ENCODE assay signal across 28 cellular contexts in genomic region chr10:104130041-104130440, GRCh38. TPM values are rescaled to one million over a fixed set of nuclear protein-coding genes. Genes with fewer than 3 reads are reported as not detected.
"Had no signal": no experiment of that assay in that cellular context is flagged by ENCODE, and none has a peak within 500 bp of the region (broad histone marks: within the 10 kb centered on the region; RNA-seq: fewer than 3 reads in every experiment).

No MANE protein-coding gene starts in this region.

- H3K27me3 ChIP-seq: esophagus squamous epithelium, ovary, sigmoid colon, thyroid gland, vagina had no signal

- H3K27ac Mint-ChIP-seq: immature natural killer cell; memory B cell; natural killer cell; stimulated activated effector memory CD8-positive, alpha-beta T cell treated with anti-CD3 and anti-CD28 coated beads, Interleukin-12 subunit alpha, Interleukin-12 subunit beta, amount 100 ng/mL, for 72 hours had no signal

- H3K27ac ChIP-seq: esophagus squamous epithelium, ovary, psoas muscle, sigmoid colon, stomach, thyroid gland, vagina had no signal

- H3K4me3 Mint-ChIP-seq: immature natural killer cell; memory B cell; natural killer cell; stimulated activated effector memory CD8-positive, alpha-beta T cell treated with anti-CD3 and anti-CD28 coated beads, Interleukin-12 subunit alpha, Interleukin-12 subunit beta, amount 100 ng/mL, for 72 hours had no signal

- H3K4me1 ChIP-seq: esophagus squamous epithelium, psoas muscle, sigmoid colon, stomach, vagina had no signal

- H3K4me1 Mint-ChIP-seq: immature natural killer cell, memory B cell, natural killer cell had no signal

- DNase-seq: dermis blood vessel endothelial cell; effector memory CD4-positive, alpha-beta T cell; erythroblast; esophagus squamous epithelium; hypothalamus; immature natural killer cell; islet precursor cell; left ventricle myocardium superior; natural killer cell; occipital lobe; ovary; posterior cingulate gyrus; psoas muscle; right cardiac atrium; sigmoid colon; stimulated activated CD4-positive, alpha-beta T cell treated with anti-CD3 and anti-CD28 coated beads, Interleukin-2, amount 100 ng/mL, for 24 hours; stimulated activated CD4-positive, alpha-beta T cell treated with anti-CD3 and anti-CD28 coated beads, Interleukin-4, amount 100 ng/mL, for 24 hours; stimulated activated naive CD4-positive, alpha-beta T cell treated with Interleukin-2 at 50 U/mL for 16 hours; stomach; thyroid gland; trophoblast cell had no signal

- H3K9me3 Mint-ChIP-seq: immature natural killer cell; memory B cell; natural killer cell; stimulated activated effector memory CD8-positive, alpha-beta T cell treated with anti-CD3 and anti-CD28 coated beads, Interleukin-12 subunit alpha, Interleukin-12 subunit beta, amount 100 ng/mL, for 72 hours had no signal

- H3K9me3 ChIP-seq: esophagus squamous epithelium, ovary, psoas muscle, sigmoid colon, stomach, thyroid gland, vagina had no signal

- ATAC-seq: left ventricle myocardium superior; natural killer cell; psoas muscle; right cardiac atrium; stimulated activated effector memory CD8-positive, alpha-beta T cell treated with anti-CD3 and anti-CD28 coated beads, Interleukin-12 subunit alpha, Interleukin-12 subunit beta, amount 100 ng/mL, for 72 hours had no signal

- H3K36me3 Mint-ChIP-seq: natural killer cell had no signal

- H3K36me3 ChIP-seq: ovary, thyroid gland, vagina had no signal

- H3K4me3 ChIP-seq: esophagus squamous epithelium, lung, ovary, psoas muscle, sigmoid colon, stomach, thyroid gland, vagina had no signal

RNA-seq across cellular contexts. Expression of gene COL17A1, which starts 44.4 kb away (rescaled TPM):
- total RNA-seq: fibroblast of villous mesenchyme, mononuclear cell, natural killer cell, occipital lobe, sigmoid colon had no signal
- polyA plus RNA-seq: immature natural killer cell, neural cell had no signal
